23 cellular contexts compared by ENCODE assay signal in the genomic region with DNA sequence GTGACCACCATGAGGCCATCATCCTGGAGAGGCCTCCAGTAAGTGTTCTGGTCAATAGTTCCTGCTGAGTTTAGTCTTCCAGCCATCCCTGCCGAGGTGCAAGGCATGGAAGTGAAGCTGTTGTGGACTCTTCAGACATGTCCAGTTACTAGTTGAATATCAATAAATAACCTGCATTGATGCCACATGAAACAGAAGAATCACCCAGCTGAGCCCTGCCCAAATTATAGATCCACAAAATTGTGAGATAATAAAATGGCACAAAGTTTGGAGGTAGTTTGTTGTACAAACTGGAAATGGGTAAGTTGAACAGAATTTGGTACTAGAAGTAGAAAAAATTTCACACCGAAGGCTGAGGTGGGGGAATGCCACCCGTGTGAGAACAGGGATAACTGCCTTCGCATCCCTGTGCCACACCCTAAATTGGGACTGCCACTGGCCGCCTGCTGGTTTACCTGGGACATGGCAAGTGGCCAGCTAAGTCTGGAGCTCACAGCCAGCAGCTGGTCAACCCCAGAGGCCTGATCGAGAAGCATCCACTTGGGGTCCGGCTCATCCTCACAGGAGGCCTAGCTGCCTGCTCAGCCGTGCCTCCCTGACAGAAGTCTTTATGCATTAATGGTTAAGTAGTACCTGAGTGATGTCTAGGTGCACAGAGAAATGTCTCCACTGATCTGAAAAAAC.
"Had no signal": no experiment of that assay in that cellular context is flagged by ENCODE, and none has a peak within 500 bp of the region (broad histone marks: within the 10 kb centered on the region; RNA-seq: fewer than 3 reads in every experiment).

No MANE protein-coding gene starts in this region.

- FAIRE-seq: astrocyte, endothelial cell of umbilical vein had no signal

- H3K36me3 ChIP-seq: brain microvascular endothelial cell, heart right ventricle, spleen, tibial nerve had no signal

- H3K27me3 ChIP-seq: brain microvascular endothelial cell, foreskin keratinocyte, heart right ventricle, spleen, tibial nerve had no signal

- H3K4me3 ChIP-seq: heart right ventricle, spleen, tibial nerve had no signal

- DNase-seq: activated CD4-positive, alpha-beta T cell treated with anti-CD3 and anti-CD28 coated beads for 48 hours; activated CD4-positive, alpha-beta T cell treated with anti-CD3 and anti-CD28 coated beads, Interleukin-2, amount 50 U/mL, for 48 hours; activated CD8-positive, alpha-beta memory T cell treated with anti-CD3 and anti-CD28 coated beads, Interleukin-2, amount 50 U/mL, for 4 hours; activated gamma-delta T cell; activated naive CD4-positive, alpha-beta T cell treated with anti-CD3 and anti-CD28 coated beads, Interleukin-2, amount 10 ng/mL, durations not matched to agents 7 days and 5 days; activated naive CD8-positive, alpha-beta T cell treated with anti-CD3 and anti-CD28 coated beads, Interleukin-2, amount 10 ng/mL, durations not matched to agents 7 days and 5 days; activated T-cell treated with anti-CD3 and anti-CD28 coated beads, Interleukin-2, amount 50 U/mL, for 24 hours; brain microvascular endothelial cell; cortex of kidney; effector memory CD8-positive, alpha-beta T cell; foreskin keratinocyte; heart right ventricle; naive thymus-derived CD8-positive, alpha-beta T cell; nucleus accumbens; posterior cingulate gyrus; spleen; stimulated activated naive CD4-positive, alpha-beta T cell treated with Interleukin-2 at 50 U/mL for 16 hours had no signal

- H3K27ac ChIP-seq: brain microvascular endothelial cell, foreskin keratinocyte, heart right ventricle, spleen, tibial nerve had no signal

- ATAC-seq: activated CD4-positive, CD25-positive, alpha-beta regulatory T cell treated with anti-CD3 and anti-CD28 coated beads, Interleukin-2, amount 50 U/mL, for 24 hours; effector memory CD8-positive, alpha-beta T cell; esophagus mucosa; foreskin keratinocyte; heart right ventricle; naive thymus-derived CD8-positive, alpha-beta T cell; right cardiac atrium had no signal

- H3K4me1 ChIP-seq: heart right ventricle, tibial nerve had no signal
